ENCODE assay signal across 9 cellular contexts in genomic region chr7:30799206-30799975, GRCh38. TPM values are rescaled to one million over a fixed set of nuclear protein-coding genes. Genes with fewer than 3 reads are reported as not detected.
DNase-seq lines count a peak whose midpoint lies in the region; ATAC-seq and TF ChIP-seq lines count a peak whose summit lies in the region.
"Had no signal": no experiment of that assay in that cellular context is flagged by ENCODE, and none has a peak within 500 bp of the region (broad histone marks: within the 10 kb centered on the region; RNA-seq: fewer than 3 reads in every experiment).

No MANE protein-coding gene starts in this region.

- H3K4me2 ChIP-seq in smooth muscle cell, result peak overlapping the region; percentile 47

- TF ChIP-seq CTCF in choroid plexus epithelial cell (conservative IDR thresholded peaks at IDR 0.05; ENCODE audit: low read depth, low read length) (no peak), smooth muscle cell (IDR thresholded peaks at IDR 0.05; ENCODE audit: borderline replicate concordance, insufficient read depth, poor library complexity, severe bottlenecking) (no peak)

- peak overlapping the region; percentile 73 for H3K27ac ChIP-seq in smooth muscle cell (ENCODE audit: low read depth)

- no peaks in the 10 kb centered on the region for H3K36me3 ChIP-seq in smooth muscle cell (ENCODE audit: low read depth)
- H3K36me3 ChIP-seq: thyroid gland had no signal

- peaks cover 6% of the 10 kb centered on the region for H3K4me1 ChIP-seq in smooth muscle cell (ENCODE audit: low read depth)

- DNase-seq in G401 (ENCODE audit: low spot score) (peak; percentile 96), choroid plexus epithelial cell (ENCODE audit: low read depth) (peak; percentile 83), smooth muscle cell (lab: John Stamatoyannopoulos, UW; ENCODE audit: unreplicated experiment) (no peak), midbrain (lab: John Stamatoyannopoulos, UW) (no peak), NCI-H187 (lab: John Stamatoyannopoulos, UW) (no peak), posterior cingulate gyrus (no peak)

- WGBS in smooth muscle cell (ENCODE audit: low lambda C conversion rate), result 15% methylated on average over 2 of the region's 2 CpGs

- no peaks in the 10 kb centered on the region for H4K20me1 ChIP-seq in smooth muscle cell (ENCODE audit: low read depth)

- H3K79me2 ChIP-seq in smooth muscle cell (ENCODE audit: low read depth), result no peaks in the 10 kb centered on the region

- no peaks in the 10 kb centered on the region for H3K9me3 ChIP-seq in smooth muscle cell (replicated peaks; ENCODE audit: low read depth)
- H3K9me3 ChIP-seq: thyroid gland had no signal

- no peaks in the 10 kb centered on the region for H3K27me3 ChIP-seq in smooth muscle cell (ENCODE audit: low read depth)
- H3K27me3 ChIP-seq: thyroid gland had no signal

- ATAC-seq in GM21447 (IDR thresholded peaks at IDR 0.05; ENCODE audit: unreplicated experiment), result peak; percentile 69
- ATAC-seq in HG03565 (IDR thresholded peaks at IDR 0.05; ENCODE audit: unreplicated experiment), result peak; percentile 76

- peaks cover 17% of the 10 kb centered on the region for H3F3A ChIP-seq in smooth muscle cell (ENCODE audit: low read depth)

- H3K9ac ChIP-seq in smooth muscle cell (ENCODE audit: low read depth), result peak overlapping the region; percentile 47

- H2AFZ ChIP-seq in smooth muscle cell (ENCODE audit: low read depth), result no peak overlapping the region

- in situ Hi-C loops in G401 (cut with HindIII; ENCODE audit: low sequenced_read_pairs), result no loop called here

- H3K4me3 ChIP-seq in choroid plexus epithelial cell (ENCODE audit: low read depth, low read length) (no peak overlapping the region), smooth muscle cell (no peak overlapping the region)
- H3K4me3 ChIP-seq: thyroid gland had no signal

- intact Hi-C loops in posterior cingulate gyrus (cut with DNase I), result no loop called here

RNA-seq across cellular contexts. Expression of gene MINDY4, which starts 28.2 kb away (rescaled TPM):
- total RNA-seq in G401 (2014; rRNA removed; shearing (Covaris generic)), result 6.8 and 7.5 TPM in 2 replicates
- total RNA-seq in smooth muscle cell, result 5.3 and 7.3 TPM in 2 replicates
- polyA plus RNA-seq in smooth muscle cell, result 4.9 and 6.0 TPM in 2 replicates

RNA-seq across cellular contexts. Expression of gene INMT, which starts 47.5 kb away (rescaled TPM):
- total RNA-seq in G401 (2014; rRNA removed; shearing (Covaris generic)), result 0.17 TPM in 1 of 2 replicates, not detected in the other
- total RNA-seq in smooth muscle cell, result 1.2 and 4.0 TPM in 2 replicates
- polyA plus RNA-seq in smooth muscle cell, result 2.3 and 2.4 TPM in 2 replicates

Comparison
In these comparisons a context has a peak if more than half of its experiments do, and no peak if none do; other contexts are left out.
1. DNase-seq: peak in G401 (single experiment) and choroid plexus epithelial cell (single experiment); none in smooth muscle cell (single experiment), midbrain (single experiment), NCI-H187 (0 of 2) and posterior cingulate gyrus (0 of 10).